1 cellular context compared by ENCODE assay signal in the genomic region with DNA sequence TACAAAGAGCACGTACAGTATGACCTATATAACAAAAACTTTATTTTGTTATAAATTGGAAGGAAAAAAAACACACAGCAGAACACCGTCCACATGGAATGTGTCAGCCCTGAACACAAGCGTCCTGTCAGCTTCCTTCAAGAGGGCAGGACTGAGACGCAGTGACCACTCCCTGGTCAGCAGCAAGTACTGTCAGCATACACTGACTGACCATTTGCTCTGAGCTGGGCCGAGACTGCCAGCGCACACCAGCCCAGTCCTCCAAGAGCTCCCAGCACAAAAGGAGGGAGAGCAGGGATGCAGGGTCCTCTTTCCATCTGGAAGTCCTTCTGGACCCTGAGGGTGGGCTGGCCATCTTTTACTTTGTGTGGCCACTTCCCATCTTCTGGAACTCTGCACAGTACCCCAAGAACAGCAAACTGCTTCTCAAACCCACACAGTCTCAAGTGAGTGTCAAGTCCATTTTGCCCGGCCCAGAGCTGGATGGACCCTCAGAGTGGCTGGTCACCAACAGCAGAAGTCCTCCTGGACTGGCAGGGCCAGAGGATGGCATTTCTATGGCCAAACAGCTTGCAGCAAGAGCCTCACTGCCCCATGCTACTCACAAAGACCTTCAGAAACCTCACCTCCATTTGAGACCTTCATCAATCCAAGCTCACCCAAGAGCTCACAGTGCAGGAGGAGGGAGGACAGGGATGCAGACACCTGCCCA.
TF ChIP-seq lines count a peak whose summit lies in the region.

No MANE protein-coding gene starts in this region.

TF ChIP-seq in SK-N-SH, 30 proteins besides CTCF, POLR2A, EP300 and RAD21 (continued from another document):
- TF ChIP-seq, protein P1, sequence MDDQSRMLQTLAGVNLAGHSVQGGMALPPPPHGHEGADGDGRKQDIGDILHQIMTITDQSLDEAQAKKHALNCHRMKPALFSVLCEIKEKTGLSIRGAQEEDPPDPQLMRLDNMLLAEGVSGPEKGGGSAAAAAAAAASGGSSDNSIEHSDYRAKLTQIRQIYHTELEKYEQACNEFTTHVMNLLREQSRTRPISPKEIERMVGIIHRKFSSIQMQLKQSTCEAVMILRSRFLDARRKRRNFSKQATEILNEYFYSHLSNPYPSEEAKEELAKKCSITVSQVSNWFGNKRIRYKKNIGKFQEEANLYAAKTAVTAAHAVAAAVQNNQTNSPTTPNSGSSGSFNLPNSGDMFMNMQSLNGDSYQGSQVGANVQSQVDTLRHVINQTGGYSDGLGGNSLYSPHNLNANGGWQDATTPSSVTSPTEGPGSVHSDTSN (IDR thresholded peaks at IDR 0.05) = no peak
- TF ChIP-seq RFX5 (IDR thresholded peaks at IDR 0.05; ENCODE audit: low read length) (no peak), YY1 (IDR thresholded peaks at IDR 0.05; ENCODE audit: low read depth) (no peak), TEAD4 (IDR thresholded peaks at IDR 0.05; ENCODE audit: borderline replicate concordance, insufficient read depth) (no peak), GATA2 (CRISPR knock-in tag; IDR thresholded peaks at IDR 0.05) (no peak), GABPA (IDR thresholded peaks at IDR 0.05; ENCODE audit: low read depth) (no peak), NRF1 (IDR thresholded peaks at IDR 0.05; ENCODE audit: low read depth, low read length) (no peak), MXI1 (IDR thresholded peaks at IDR 0.05; ENCODE audit: low read depth, low read length) (no peak), JUND (IDR thresholded peaks at IDR 0.05) (no peak), TAF1 (IDR thresholded peaks at IDR 0.05; ENCODE audit: borderline replicate concordance, low read depth, low read length) (no peak), FOXM1 (IDR thresholded peaks at IDR 0.05; ENCODE audit: low read depth) (no peak), ELF1 (IDR thresholded peaks at IDR 0.05) (no peak)
- TF ChIP-seq, protein P2, sequence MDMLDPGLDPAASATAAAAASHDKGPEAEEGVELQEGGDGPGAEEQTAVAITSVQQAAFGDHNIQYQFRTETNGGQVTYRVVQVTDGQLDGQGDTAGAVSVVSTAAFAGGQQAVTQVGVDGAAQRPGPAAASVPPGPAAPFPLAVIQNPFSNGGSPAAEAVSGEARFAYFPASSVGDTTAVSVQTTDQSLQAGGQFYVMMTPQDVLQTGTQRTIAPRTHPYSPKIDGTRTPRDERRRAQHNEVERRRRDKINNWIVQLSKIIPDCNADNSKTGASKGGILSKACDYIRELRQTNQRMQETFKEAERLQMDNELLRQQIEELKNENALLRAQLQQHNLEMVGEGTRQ (IDR thresholded peaks at IDR 0.05; ENCODE audit: borderline replicate concordance, low read depth, low read length) = no peak
- TF ChIP-seq, protein P3, sequence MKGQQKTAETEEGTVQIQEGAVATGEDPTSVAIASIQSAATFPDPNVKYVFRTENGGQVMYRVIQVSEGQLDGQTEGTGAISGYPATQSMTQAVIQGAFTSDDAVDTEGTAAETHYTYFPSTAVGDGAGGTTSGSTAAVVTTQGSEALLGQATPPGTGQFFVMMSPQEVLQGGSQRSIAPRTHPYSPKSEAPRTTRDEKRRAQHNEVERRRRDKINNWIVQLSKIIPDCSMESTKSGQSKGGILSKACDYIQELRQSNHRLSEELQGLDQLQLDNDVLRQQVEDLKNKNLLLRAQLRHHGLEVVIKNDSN (IDR thresholded peaks at IDR 0.05; ENCODE audit: borderline replicate concordance, low read depth) = no peak
- TF ChIP-seq, protein P4, sequence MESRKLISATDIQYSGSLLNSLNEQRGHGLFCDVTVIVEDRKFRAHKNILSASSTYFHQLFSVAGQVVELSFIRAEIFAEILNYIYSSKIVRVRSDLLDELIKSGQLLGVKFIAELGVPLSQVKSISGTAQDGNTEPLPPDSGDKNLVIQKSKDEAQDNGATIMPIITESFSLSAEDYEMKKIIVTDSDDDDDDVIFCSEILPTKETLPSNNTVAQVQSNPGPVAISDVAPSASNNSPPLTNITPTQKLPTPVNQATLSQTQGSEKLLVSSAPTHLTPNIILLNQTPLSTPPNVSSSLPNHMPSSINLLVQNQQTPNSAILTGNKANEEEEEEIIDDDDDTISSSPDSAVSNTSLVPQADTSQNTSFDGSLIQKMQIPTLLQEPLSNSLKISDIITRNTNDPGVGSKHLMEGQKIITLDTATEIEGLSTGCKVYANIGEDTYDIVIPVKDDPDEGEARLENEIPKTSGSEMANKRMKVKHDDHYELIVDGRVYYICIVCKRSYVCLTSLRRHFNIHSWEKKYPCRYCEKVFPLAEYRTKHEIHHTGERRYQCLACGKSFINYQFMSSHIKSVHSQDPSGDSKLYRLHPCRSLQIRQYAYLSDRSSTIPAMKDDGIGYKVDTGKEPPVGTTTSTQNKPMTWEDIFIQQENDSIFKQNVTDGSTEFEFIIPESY (IDR thresholded peaks at IDR 0.05; ENCODE audit: borderline replicate concordance, low read depth) = no peak
- TF ChIP-seq, protein P5, sequence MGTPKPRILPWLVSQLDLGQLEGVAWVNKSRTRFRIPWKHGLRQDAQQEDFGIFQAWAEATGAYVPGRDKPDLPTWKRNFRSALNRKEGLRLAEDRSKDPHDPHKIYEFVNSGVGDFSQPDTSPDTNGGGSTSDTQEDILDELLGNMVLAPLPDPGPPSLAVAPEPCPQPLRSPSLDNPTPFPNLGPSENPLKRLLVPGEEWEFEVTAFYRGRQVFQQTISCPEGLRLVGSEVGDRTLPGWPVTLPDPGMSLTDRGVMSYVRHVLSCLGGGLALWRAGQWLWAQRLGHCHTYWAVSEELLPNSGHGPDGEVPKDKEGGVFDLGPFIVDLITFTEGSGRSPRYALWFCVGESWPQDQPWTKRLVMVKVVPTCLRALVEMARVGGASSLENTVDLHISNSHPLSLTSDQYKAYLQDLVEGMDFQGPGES (IDR thresholded peaks at IDR 0.05; ENCODE audit: low read depth, low read length) = no peak
- TF ChIP-seq, protein P6, sequence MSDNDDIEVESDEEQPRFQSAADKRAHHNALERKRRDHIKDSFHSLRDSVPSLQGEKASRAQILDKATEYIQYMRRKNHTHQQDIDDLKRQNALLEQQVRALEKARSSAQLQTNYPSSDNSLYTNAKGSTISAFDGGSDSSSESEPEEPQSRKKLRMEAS (IDR thresholded peaks at IDR 0.05; ENCODE audit: low read depth) = no peak
- TF ChIP-seq, protein P7, sequence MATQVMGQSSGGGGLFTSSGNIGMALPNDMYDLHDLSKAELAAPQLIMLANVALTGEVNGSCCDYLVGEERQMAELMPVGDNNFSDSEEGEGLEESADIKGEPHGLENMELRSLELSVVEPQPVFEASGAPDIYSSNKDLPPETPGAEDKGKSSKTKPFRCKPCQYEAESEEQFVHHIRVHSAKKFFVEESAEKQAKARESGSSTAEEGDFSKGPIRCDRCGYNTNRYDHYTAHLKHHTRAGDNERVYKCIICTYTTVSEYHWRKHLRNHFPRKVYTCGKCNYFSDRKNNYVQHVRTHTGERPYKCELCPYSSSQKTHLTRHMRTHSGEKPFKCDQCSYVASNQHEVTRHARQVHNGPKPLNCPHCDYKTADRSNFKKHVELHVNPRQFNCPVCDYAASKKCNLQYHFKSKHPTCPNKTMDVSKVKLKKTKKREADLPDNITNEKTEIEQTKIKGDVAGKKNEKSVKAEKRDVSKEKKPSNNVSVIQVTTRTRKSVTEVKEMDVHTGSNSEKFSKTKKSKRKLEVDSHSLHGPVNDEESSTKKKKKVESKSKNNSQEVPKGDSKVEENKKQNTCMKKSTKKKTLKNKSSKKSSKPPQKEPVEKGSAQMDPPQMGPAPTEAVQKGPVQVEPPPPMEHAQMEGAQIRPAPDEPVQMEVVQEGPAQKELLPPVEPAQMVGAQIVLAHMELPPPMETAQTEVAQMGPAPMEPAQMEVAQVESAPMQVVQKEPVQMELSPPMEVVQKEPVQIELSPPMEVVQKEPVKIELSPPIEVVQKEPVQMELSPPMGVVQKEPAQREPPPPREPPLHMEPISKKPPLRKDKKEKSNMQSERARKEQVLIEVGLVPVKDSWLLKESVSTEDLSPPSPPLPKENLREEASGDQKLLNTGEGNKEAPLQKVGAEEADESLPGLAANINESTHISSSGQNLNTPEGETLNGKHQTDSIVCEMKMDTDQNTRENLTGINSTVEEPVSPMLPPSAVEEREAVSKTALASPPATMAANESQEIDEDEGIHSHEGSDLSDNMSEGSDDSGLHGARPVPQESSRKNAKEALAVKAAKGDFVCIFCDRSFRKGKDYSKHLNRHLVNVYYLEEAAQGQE (IDR thresholded peaks at IDR 0.05; ENCODE audit: low read depth, low read length) = no peak
TF ChIP-seq in SK-N-SH: peak in this region for 0.
